Comparison of ENCODE assay signal across 1 cellular context in genomic region chr5:40801771-40802562, GRCh38.
A peak's percentile ranks its signal among the peaks of the same experiment; 100 is the strongest.
TF ChIP-seq lines count a peak whose summit lies in the region.

No MANE protein-coding gene starts in this region.

TF ChIP-seq in K562, 482 proteins besides CTCF, POLR2A, EP300 and RAD21 (continued from another document and continues in another):
- TF ChIP-seq, protein P1, sequence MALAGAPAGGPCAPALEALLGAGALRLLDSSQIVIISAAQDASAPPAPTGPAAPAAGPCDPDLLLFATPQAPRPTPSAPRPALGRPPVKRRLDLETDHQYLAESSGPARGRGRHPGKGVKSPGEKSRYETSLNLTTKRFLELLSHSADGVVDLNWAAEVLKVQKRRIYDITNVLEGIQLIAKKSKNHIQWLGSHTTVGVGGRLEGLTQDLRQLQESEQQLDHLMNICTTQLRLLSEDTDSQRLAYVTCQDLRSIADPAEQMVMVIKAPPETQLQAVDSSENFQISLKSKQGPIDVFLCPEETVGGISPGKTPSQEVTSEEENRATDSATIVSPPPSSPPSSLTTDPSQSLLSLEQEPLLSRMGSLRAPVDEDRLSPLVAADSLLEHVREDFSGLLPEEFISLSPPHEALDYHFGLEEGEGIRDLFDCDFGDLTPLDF (CRISPR knock-in tag; IDR thresholded peaks at IDR 0.05), result no peak
- TF ChIP-seq ZNF444 (CRISPR knock-in tag; IDR thresholded peaks at IDR 0.05) (no peak), ZBTB2 (IDR thresholded peaks at IDR 0.05) (0 out of 2 replicates have a peak, but pooled peaks have one; percentile 86), ZNF3 (CRISPR knock-in tag; IDR thresholded peaks at IDR 0.05) (no peak), CBFA2T3 (IDR thresholded peaks at IDR 0.05) (peak; percentile 95), E2F8 (IDR thresholded peaks at IDR 0.05; ENCODE audit: low read depth, partially characterized antibody) (peak; percentile 34), HOXB6 (CRISPR knock-in tag; IDR thresholded peaks at IDR 0.05; ENCODE audit: borderline replicate concordance) (no peak), MTA1 (IDR thresholded peaks at IDR 0.05; ENCODE audit: borderline replicate concordance) (peak; percentile 85), SOX6 (IDR thresholded peaks at IDR 0.05) (peak; percentile 92), KAT2B (IDR thresholded peaks at IDR 0.05; ENCODE audit: low read depth, low read length) (no peak), ZBTB34 (CRISPR knock-in tag; IDR thresholded peaks at IDR 0.05) (no peak), ZSCAN32 (CRISPR knock-in tag; IDR thresholded peaks at IDR 0.05) (no peak), NFATC3 (IDR thresholded peaks at IDR 0.05) (peak; percentile 43; the same call in 1 of the 2 replicates), MCM5 (IDR thresholded peaks at IDR 0.05; ENCODE audit: low read depth) (no peak), RBM34 (IDR thresholded peaks at IDR 0.05; ENCODE audit: borderline replicate concordance, insufficient read depth, low read length) (no peak), SNRNP70 (optimal IDR thresholded peaks at IDR 0.05; ENCODE audit: low read depth, low read length) (no peak), POLR2H (tag; IDR thresholded peaks at IDR 0.05; ENCODE audit: low read depth) (peak; percentile 71), ZNF75A (CRISPR knock-in tag; IDR thresholded peaks at IDR 0.05) (no peak), BCLAF1 (IDR thresholded peaks at IDR 0.05; ENCODE audit: borderline replicate concordance in 1 of 2, control insufficient read depth in 1 of 2, low read depth in 2 of 2, low read length in 1 of 2) (0 out of 4 replicates have a peak, but pooled peaks of 1 of the 2 experiments have one; percentile 23), MCM2 (IDR thresholded peaks at IDR 0.05; ENCODE audit: low read depth) (no peak), BACH1 (tag; IDR thresholded peaks at IDR 0.05) (peak; percentile 71; the same call in 1 of the 2 replicates), ZNF217 (CRISPR knock-in tag; IDR thresholded peaks at IDR 0.05) (no peak), CBX8 (IDR thresholded peaks at IDR 0.05; ENCODE audit: borderline replicate concordance, extremely low read depth, low read depth, low read length, poor library complexity, severe bottlenecking) (no peak), ZNF586 (CRISPR knock-in tag; conservative IDR thresholded peaks at IDR 0.05) (no peak)
- TF ChIP-seq, protein P2, sequence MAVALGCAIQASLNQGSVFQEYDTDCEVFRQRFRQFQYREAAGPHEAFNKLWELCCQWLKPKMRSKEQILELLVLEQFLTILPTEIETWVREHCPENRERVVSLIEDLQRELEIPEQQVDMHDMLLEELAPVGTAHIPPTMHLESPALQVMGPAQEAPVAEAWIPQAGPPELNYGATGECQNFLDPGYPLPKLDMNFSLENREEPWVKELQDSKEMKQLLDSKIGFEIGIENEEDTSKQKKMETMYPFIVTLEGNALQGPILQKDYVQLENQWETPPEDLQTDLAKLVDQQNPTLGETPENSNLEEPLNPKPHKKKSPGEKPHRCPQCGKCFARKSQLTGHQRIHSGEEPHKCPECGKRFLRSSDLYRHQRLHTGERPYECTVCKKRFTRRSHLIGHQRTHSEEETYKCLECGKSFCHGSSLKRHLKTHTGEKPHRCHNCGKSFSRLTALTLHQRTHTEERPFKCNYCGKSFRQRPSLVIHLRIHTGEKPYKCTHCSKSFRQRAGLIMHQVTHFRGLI (CRISPR knock-in tag; IDR thresholded peaks at IDR 0.05), result no peak
- TF ChIP-seq, protein P3, sequence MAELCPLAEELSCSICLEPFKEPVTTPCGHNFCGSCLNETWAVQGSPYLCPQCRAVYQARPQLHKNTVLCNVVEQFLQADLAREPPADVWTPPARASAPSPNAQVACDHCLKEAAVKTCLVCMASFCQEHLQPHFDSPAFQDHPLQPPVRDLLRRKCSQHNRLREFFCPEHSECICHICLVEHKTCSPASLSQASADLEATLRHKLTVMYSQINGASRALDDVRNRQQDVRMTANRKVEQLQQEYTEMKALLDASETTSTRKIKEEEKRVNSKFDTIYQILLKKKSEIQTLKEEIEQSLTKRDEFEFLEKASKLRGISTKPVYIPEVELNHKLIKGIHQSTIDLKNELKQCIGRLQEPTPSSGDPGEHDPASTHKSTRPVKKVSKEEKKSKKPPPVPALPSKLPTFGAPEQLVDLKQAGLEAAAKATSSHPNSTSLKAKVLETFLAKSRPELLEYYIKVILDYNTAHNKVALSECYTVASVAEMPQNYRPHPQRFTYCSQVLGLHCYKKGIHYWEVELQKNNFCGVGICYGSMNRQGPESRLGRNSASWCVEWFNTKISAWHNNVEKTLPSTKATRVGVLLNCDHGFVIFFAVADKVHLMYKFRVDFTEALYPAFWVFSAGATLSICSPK (IDR thresholded peaks at IDR 0.05; ENCODE audit: borderline replicate concordance), result no peak
- TF ChIP-seq, protein P4, sequence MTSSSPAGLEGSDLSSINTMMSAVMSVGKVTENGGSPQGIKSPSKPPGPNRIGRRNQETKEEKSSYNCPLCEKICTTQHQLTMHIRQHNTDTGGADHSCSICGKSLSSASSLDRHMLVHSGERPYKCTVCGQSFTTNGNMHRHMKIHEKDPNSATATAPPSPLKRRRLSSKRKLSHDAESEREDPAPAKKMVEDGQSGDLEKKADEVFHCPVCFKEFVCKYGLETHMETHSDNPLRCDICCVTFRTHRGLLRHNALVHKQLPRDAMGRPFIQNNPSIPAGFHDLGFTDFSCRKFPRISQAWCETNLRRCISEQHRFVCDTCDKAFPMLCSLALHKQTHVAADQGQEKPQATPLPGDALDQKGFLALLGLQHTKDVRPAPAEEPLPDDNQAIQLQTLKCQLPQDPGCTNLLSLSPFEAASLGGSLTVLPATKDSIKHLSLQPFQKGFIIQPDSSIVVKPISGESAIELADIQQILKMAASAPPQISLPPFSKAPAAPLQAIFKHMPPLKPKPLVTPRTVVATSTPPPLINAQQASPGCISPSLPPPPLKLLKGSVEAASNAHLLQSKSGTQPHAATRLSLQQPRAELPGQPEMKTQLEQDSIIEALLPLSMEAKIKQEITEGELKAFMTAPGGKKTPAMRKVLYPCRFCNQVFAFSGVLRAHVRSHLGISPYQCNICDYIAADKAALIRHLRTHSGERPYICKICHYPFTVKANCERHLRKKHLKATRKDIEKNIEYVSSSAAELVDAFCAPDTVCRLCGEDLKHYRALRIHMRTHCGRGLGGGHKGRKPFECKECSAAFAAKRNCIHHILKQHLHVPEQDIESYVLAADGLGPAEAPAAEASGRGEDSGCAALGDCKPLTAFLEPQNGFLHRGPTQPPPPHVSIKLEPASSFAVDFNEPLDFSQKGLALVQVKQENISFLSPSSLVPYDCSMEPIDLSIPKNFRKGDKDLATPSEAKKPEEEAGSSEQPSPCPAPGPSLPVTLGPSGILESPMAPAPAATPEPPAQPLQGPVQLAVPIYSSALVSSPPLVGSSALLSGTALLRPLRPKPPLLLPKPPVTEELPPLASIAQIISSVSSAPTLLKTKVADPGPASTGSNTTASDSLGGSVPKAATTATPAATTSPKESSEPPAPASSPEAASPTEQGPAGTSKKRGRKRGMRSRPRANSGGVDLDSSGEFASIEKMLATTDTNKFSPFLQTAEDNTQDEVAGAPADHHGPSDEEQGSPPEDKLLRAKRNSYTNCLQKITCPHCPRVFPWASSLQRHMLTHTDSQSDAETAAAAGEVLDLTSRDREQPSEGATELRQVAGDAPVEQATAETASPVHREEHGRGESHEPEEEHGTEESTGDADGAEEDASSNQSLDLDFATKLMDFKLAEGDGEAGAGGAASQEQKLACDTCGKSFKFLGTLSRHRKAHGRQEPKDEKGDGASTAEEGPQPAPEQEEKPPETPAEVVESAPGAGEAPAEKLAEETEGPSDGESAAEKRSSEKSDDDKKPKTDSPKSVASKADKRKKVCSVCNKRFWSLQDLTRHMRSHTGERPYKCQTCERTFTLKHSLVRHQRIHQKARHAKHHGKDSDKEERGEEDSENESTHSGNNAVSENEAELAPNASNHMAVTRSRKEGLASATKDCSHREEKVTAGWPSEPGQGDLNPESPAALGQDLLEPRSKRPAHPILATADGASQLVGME (CRISPR knock-in tag; IDR thresholded peaks at IDR 0.05), result no peak
- TF ChIP-seq, protein P5, sequence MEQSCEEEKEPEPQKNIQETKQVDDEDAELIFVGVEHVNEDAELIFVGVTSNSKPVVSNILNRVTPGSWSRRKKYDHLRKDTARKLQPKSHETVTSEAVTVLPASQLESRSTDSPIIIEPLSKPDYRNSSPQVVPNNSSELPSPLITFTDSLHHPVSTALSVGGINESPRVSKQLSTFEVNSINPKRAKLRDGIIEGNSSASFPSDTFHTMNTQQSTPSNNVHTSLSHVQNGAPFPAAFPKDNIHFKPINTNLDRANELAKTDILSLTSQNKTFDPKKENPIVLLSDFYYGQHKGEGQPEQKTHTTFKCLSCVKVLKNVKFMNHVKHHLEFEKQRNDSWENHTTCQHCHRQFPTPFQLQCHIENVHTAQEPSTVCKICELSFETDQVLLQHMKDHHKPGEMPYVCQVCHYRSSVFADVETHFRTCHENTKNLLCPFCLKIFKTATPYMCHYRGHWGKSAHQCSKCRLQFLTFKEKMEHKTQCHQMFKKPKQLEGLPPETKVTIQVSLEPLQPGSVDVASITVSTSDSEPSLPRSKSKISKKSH (CRISPR knock-in tag; IDR thresholded peaks at IDR 0.05), result no peak
- TF ChIP-seq, protein P6, sequence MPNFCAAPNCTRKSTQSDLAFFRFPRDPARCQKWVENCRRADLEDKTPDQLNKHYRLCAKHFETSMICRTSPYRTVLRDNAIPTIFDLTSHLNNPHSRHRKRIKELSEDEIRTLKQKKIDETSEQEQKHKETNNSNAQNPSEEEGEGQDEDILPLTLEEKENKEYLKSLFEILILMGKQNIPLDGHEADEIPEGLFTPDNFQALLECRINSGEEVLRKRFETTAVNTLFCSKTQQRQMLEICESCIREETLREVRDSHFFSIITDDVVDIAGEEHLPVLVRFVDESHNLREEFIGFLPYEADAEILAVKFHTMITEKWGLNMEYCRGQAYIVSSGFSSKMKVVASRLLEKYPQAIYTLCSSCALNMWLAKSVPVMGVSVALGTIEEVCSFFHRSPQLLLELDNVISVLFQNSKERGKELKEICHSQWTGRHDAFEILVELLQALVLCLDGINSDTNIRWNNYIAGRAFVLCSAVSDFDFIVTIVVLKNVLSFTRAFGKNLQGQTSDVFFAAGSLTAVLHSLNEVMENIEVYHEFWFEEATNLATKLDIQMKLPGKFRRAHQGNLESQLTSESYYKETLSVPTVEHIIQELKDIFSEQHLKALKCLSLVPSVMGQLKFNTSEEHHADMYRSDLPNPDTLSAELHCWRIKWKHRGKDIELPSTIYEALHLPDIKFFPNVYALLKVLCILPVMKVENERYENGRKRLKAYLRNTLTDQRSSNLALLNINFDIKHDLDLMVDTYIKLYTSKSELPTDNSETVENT (CRISPR knock-in tag; IDR thresholded peaks at IDR 0.05), result no peak
